17 cellular contexts compared by ENCODE assay signal in genomic region chr2:163198007-163198406, GRCh38.
"Had no signal": no experiment of that assay in that cellular context is flagged by ENCODE, and none has a peak within 500 bp of the region (broad histone marks: within the 10 kb centered on the region; RNA-seq: fewer than 3 reads in every experiment).

No MANE protein-coding gene starts in this region.

- H3K36me3 ChIP-seq: heart left ventricle, neutrophil, spleen, tibial artery, upper lobe of left lung, vagina had no signal

- H3K36me3 Mint-ChIP-seq: naive thymus-derived CD8-positive, alpha-beta T cell; stimulated activated memory B cell treated with anti-CD40 and anti-IgM and Interleukin-4, amounts not matched to agents 10 μg/mL and 1 μg/mL and 100 μg/mL, for 72 hours had no signal

- H3K4me3 Mint-ChIP-seq: naive thymus-derived CD8-positive, alpha-beta T cell; stimulated activated memory B cell treated with anti-CD40 and anti-IgM and Interleukin-4, amounts not matched to agents 10 μg/mL and 1 μg/mL and 100 μg/mL, for 72 hours; stimulated activated naive CD8-positive, alpha-beta T cell treated with anti-CD3 and anti-CD28 coated beads, Interleukin-15, Interleukin-2, amounts not matched to agents 100 ng/mL and 50 ng/mL, for 24 hours had no signal

- H3K9me3 ChIP-seq: neutrophil, tibial artery, vagina had no signal

- H3K27ac ChIP-seq: heart left ventricle, neutrophil, psoas muscle, spleen, tibial artery, upper lobe of left lung, vagina had no signal

- ATAC-seq: heart left ventricle; naive thymus-derived CD8-positive, alpha-beta T cell; psoas muscle; sciatic nerve; stimulated activated memory B cell treated with anti-CD40 and anti-IgM and Interleukin-4, amounts not matched to agents 10 μg/mL and 1 μg/mL and 100 μg/mL, for 72 hours had no signal

- H3K4me1 ChIP-seq: heart left ventricle, psoas muscle, spleen, tibial artery, upper lobe of left lung, vagina had no signal

- H3K27me3 Mint-ChIP-seq: naive thymus-derived CD8-positive, alpha-beta T cell; stimulated activated memory B cell treated with anti-CD40 and anti-IgM and Interleukin-4, amounts not matched to agents 10 μg/mL and 1 μg/mL and 100 μg/mL, for 72 hours; stimulated activated naive CD8-positive, alpha-beta T cell treated with anti-CD3 and anti-CD28 coated beads, Interleukin-15, Interleukin-2, amounts not matched to agents 100 ng/mL and 50 ng/mL, for 24 hours had no signal

- H3K27ac Mint-ChIP-seq: naive thymus-derived CD8-positive, alpha-beta T cell; stimulated activated memory B cell treated with anti-CD40 and anti-IgM and Interleukin-4, amounts not matched to agents 10 μg/mL and 1 μg/mL and 100 μg/mL, for 72 hours; stimulated activated naive CD8-positive, alpha-beta T cell treated with anti-CD3 and anti-CD28 coated beads, Interleukin-15, Interleukin-2, amounts not matched to agents 100 ng/mL and 50 ng/mL, for 24 hours had no signal

- H3K4me1 Mint-ChIP-seq: naive thymus-derived CD8-positive, alpha-beta T cell; stimulated activated memory B cell treated with anti-CD40 and anti-IgM and Interleukin-4, amounts not matched to agents 10 μg/mL and 1 μg/mL and 100 μg/mL, for 72 hours had no signal

- H3K27me3 ChIP-seq: heart left ventricle, neutrophil, spleen, tibial artery, upper lobe of left lung, vagina had no signal

- DNase-seq: dermis blood vessel endothelial cell; heart left ventricle; hippocampal formation; kidney glomerular epithelial cell; naive thymus-derived CD8-positive, alpha-beta T cell; psoas muscle; spleen; stimulated activated CD4-positive, alpha-beta T cell treated with anti-CD3 and anti-CD28 coated beads, Interleukin-15, amount 100 ng/mL, for 24 hours; stimulated activated CD4-positive, alpha-beta T cell treated with anti-CD3 and anti-CD28 coated beads, Interleukin-1b, Interleukin-23, amount 100 ng/mL, for 48 hours; stimulated activated CD4-positive, alpha-beta T cell treated with anti-CD3 and anti-CD28 coated beads, Interleukin-4, amount 100 ng/mL, for 24 hours; tibial artery; upper lobe of left lung had no signal

- H3K9me3 Mint-ChIP-seq: stimulated activated memory B cell treated with anti-CD40 and anti-IgM and Interleukin-4, amounts not matched to agents 10 μg/mL and 1 μg/mL and 100 μg/mL, for 72 hours; stimulated activated naive CD8-positive, alpha-beta T cell treated with anti-CD3 and anti-CD28 coated beads, Interleukin-15, Interleukin-2, amounts not matched to agents 100 ng/mL and 50 ng/mL, for 24 hours had no signal

- H3K4me3 ChIP-seq: heart left ventricle, psoas muscle, spleen, tibial artery, upper lobe of left lung, vagina had no signal
